In genomic region chr11:115984228-115984627, GRCh38 we compare ENCODE assay signal across 33 cellular contexts.
"Had no signal": no experiment of that assay in that cellular context is flagged by ENCODE, and none has a peak within 500 bp of the region (broad histone marks: within the 10 kb centered on the region; RNA-seq: fewer than 3 reads in every experiment).

No MANE protein-coding gene starts in this region.

- FAIRE-seq: colon, endometrium, islet of Langerhans had no signal

- H3K4me3 ChIP-seq: adrenal gland, body of pancreas, esophagus squamous epithelium, left lung, lower lobe of right lung, psoas muscle, stomach, thyroid gland, upper lobe of left lung, vagina had no signal

- H3K4me1 ChIP-seq: adrenal gland, body of pancreas, parathyroid adenoma, psoas muscle had no signal

- H3K79me2 ChIP-seq: parathyroid adenoma had no signal

- H3K27me3 ChIP-seq: adrenal gland, body of pancreas, esophagus squamous epithelium, stomach, thyroid gland, upper lobe of left lung, vagina had no signal

- H2AFZ ChIP-seq: parathyroid adenoma had no signal

- DNase-seq: activated CD4-positive, alpha-beta memory T cell treated with anti-CD3 and anti-CD28 coated beads for 36 hours; activated CD4-positive, alpha-beta T cell treated with anti-CD3 and anti-CD28 coated beads, Interleukin-2, amount 10 ng/mL, durations not matched to agents 24 days and 14 days; activated CD4-positive, CD25-positive, alpha-beta regulatory T cell treated with anti-CD3 and anti-CD28 coated beads, Interleukin-2, amount 50 U/mL, for 72 hours; activated CD8-positive, alpha-beta memory T cell treated with anti-CD3 and anti-CD28 coated beads, Interleukin-2, amount 50 U/mL, for 4 hours; activated effector memory CD4-positive, alpha-beta T cell treated with anti-CD3 and anti-CD28 coated beads, Interleukin-2, amount 50 U/mL, for 16 hours; activated naive CD4-positive, alpha-beta T cell treated with anti-CD3 and anti-CD28 coated beads for 36 hours; activated naive CD8-positive, alpha-beta T cell treated with anti-CD3 and anti-CD28 coated beads for 36 hours; activated T-cell treated with anti-CD3 and anti-CD28 coated beads, Interleukin-2, amount 50 U/mL, for 1 hour; adrenal gland; aorta; body of pancreas; dermis blood vessel endothelial cell; effector CD8-positive, alpha-beta T cell; esophagus squamous epithelium; foreskin melanocyte; left lung; lower lobe of right lung; mesenchymal stem cell; naive thymus-derived CD8-positive, alpha-beta T cell; occipital lobe; psoas muscle; stimulated activated CD4-positive, alpha-beta T cell treated with anti-CD3 and anti-CD28 coated beads, Interleukin-15, amount 100 ng/mL, for 24 hours; stimulated activated CD4-positive, alpha-beta T cell treated with anti-CD3 and anti-CD28 coated beads, Interleukin-2, amount 100 ng/mL, for 24 hours; stimulated activated naive B cell treated with anti-CD40 and anti-IgM and Interleukin-4, amounts not matched to agents 10 μg/mL and 1 μg/mL and 100 μg/mL, for 72 hours; stomach; thyroid gland; upper lobe of left lung had no signal

- H3K9me3 ChIP-seq: adrenal gland, body of pancreas, esophagus squamous epithelium, left lung, lower lobe of right lung, psoas muscle, stomach, thyroid gland, upper lobe of left lung, vagina had no signal

- H3K9ac ChIP-seq: parathyroid adenoma had no signal

- H3K36me3 ChIP-seq: adrenal gland, esophagus squamous epithelium, left lung, lower lobe of right lung, stomach, thyroid gland, upper lobe of left lung, vagina had no signal

- ATAC-seq: body of pancreas; left lung; lower lobe of right lung; naive thymus-derived CD8-positive, alpha-beta T cell; psoas muscle; stimulated activated naive B cell treated with anti-CD40 and anti-IgM and Interleukin-4, amounts not matched to agents 10 μg/mL and 1 μg/mL and 100 μg/mL, for 72 hours had no signal

- H3K27ac ChIP-seq: adrenal gland, body of pancreas, epithelial cell of prostate, esophagus squamous epithelium, left lung, lower lobe of right lung, parathyroid adenoma, psoas muscle, stomach, thyroid gland, upper lobe of left lung, vagina had no signal
